Comparison of ENCODE assay signal across 9 cellular contexts in genomic region chr3:186985713-186986364, GRCh38. TPM values are rescaled to one million over a fixed set of nuclear protein-coding genes. Genes with fewer than 3 reads are reported as not detected.
A peak's percentile ranks its signal among the peaks of the same experiment; 100 is the strongest.
DNase-seq lines count a peak whose midpoint lies in the region; ATAC-seq and TF ChIP-seq lines count a peak whose summit lies in the region.
"Had no signal": no experiment of that assay in that cellular context is flagged by ENCODE, and none has a peak within 500 bp of the region (broad histone marks: within the 10 kb centered on the region; RNA-seq: fewer than 3 reads in every experiment).

No MANE protein-coding gene starts in this region.

- TF ChIP-seq EP300 in suprapubic skin (IDR thresholded peaks at IDR 0.05) = no peak

- H3K9me3 ChIP-seq in suprapubic skin = no peaks in the 10 kb centered on the region

- H3K27me3 Mint-ChIP-seq in activated CD4-positive, alpha-beta T cell treated with anti-CD3 and anti-CD28 coated beads, Interleukin-2, amount 10 ng/mL, durations not matched to agents 7 days and 5 days = no peaks in the 10 kb centered on the region
- H3K27me3 Mint-ChIP-seq in central memory CD8-positive, alpha-beta T cell = no peaks in the 10 kb centered on the region

- POLR2A ChIA-PET in activated CD4-positive, alpha-beta T cell treated with anti-CD3 and anti-CD28 coated beads, Interleukin-2, amount 10 ng/mL, durations not matched to agents 7 days and 5 days (lab: Charles Lee) = no interaction called here

- WGBS in suprapubic skin = 70% methylated on average over 12 of the region's 12 CpGs

- CTCF ChIA-PET in activated CD4-positive, alpha-beta T cell treated with anti-CD3 and anti-CD28 coated beads, Interleukin-2, amount 10 ng/mL, durations not matched to agents 7 days and 5 days (lab: Charles Lee) = interaction anchor here (1.3 kb wide), 1 partner anchor 12 kb away, joined by 5 read pairs; no protein-coding TSS in a partner anchor

- DNase-seq in activated CD4-positive, alpha-beta T cell treated with anti-CD3 and anti-CD28 coated beads, Interleukin-2, amount 10 ng/mL, durations not matched to agents 7 days and 5 days = no peak
- DNase-seq in activated CD4-positive, alpha-beta T cell treated with anti-CD3 and anti-CD28 coated beads, Interleukin-2, amount 50 U/mL, for 48 hours = no peak
- no peak for DNase-seq in central memory CD8-positive, alpha-beta T cell (ENCODE audit: low spot score in 2 of 2)
- DNase-seq in suprapubic skin (ENCODE audit: low spot score in 2 of 2) (no peak), G401 (ENCODE audit: low spot score) (no peak), NCI-H1048 (lab: John Stamatoyannopoulos, UW) (no peak)

- peak overlapping the region; percentile 23 for H3K27ac ChIP-seq in suprapubic skin

- no peak for TF ChIP-seq POLR2A in suprapubic skin (IDR thresholded peaks at IDR 0.05)

- no peak for TF ChIP-seq CTCF in suprapubic skin (IDR thresholded peaks at IDR 0.05)

- H3K4me1 ChIP-seq in suprapubic skin = no peaks in the 10 kb centered on the region

- no peak overlapping the region for H3K4me3 ChIP-seq in suprapubic skin

- peaks cover 62% of the 10 kb centered on the region for H3K36me3 Mint-ChIP-seq in activated CD4-positive, alpha-beta T cell treated with anti-CD3 and anti-CD28 coated beads, Interleukin-2, amount 10 ng/mL, durations not matched to agents 7 days and 5 days (ENCODE audit: low read depth)
- H3K36me3 Mint-ChIP-seq in central memory CD8-positive, alpha-beta T cell (ENCODE audit: insufficient read depth) = peaks cover 38% of the 10 kb centered on the region

- no peaks in the 10 kb centered on the region for H3K36me3 ChIP-seq in suprapubic skin

- H3K27ac Mint-ChIP-seq in activated CD4-positive, alpha-beta T cell treated with anti-CD3 and anti-CD28 coated beads, Interleukin-2, amount 10 ng/mL, durations not matched to agents 7 days and 5 days = peak overlapping the region; percentile 14
- peak overlapping the region; percentile 82 for H3K27ac Mint-ChIP-seq in central memory CD8-positive, alpha-beta T cell (ENCODE audit: low read depth)

- H3K4me3 Mint-ChIP-seq in activated CD4-positive, alpha-beta T cell treated with anti-CD3 and anti-CD28 coated beads, Interleukin-2, amount 10 ng/mL, durations not matched to agents 7 days and 5 days = no peak overlapping the region
- H3K4me3 Mint-ChIP-seq in central memory CD8-positive, alpha-beta T cell = no peak overlapping the region

- peaks cover 13% of the 10 kb centered on the region for H3K4me1 Mint-ChIP-seq in activated CD4-positive, alpha-beta T cell treated with anti-CD3 and anti-CD28 coated beads, Interleukin-2, amount 10 ng/mL, durations not matched to agents 7 days and 5 days
- peaks cover 75% of the 10 kb centered on the region for H3K4me1 Mint-ChIP-seq in central memory CD8-positive, alpha-beta T cell

- H3K27me3 ChIP-seq in suprapubic skin = no peaks in the 10 kb centered on the region

- in situ Hi-C loops in G401 (cut with HindIII; ENCODE audit: low sequenced_read_pairs) = no loop called here

- no peaks in the 10 kb centered on the region for H3K9me3 Mint-ChIP-seq in activated CD4-positive, alpha-beta T cell treated with anti-CD3 and anti-CD28 coated beads, Interleukin-2, amount 10 ng/mL, durations not matched to agents 7 days and 5 days
- no peaks in the 10 kb centered on the region for H3K9me3 Mint-ChIP-seq in central memory CD8-positive, alpha-beta T cell

- ATAC-seq in HG03342 (IDR thresholded peaks at IDR 0.05; ENCODE audit: unreplicated experiment) = peak; percentile 46
- no peak for ATAC-seq in central memory CD8-positive, alpha-beta T cell (replicated peaks; ENCODE audit: extremely low read depth, poor library complexity, severe bottlenecking)
- no peak for ATAC-seq in HG03521 (IDR thresholded peaks at IDR 0.05; ENCODE audit: unreplicated experiment)
- ATAC-seq: Panc1 had no signal

RNA-seq across cellular contexts. Expression of gene ST6GAL1, which starts 55.5 kb away (rescaled TPM):
- total RNA-seq in activated CD4-positive, alpha-beta T cell treated with anti-CD3 and anti-CD28 coated beads, Interleukin-2, amount 10 ng/mL, durations not matched to agents 7 days and 5 days = 100 to 1,000 TPM; 145 to 183 TPM
- 10 to 100 TPM; 23.9 to 42.2 (median 31.9) TPM for total RNA-seq in suprapubic skin
- total RNA-seq in G401 (2014; rRNA removed; shearing (Covaris generic)) = 3.6 and 11.8 TPM in 2 replicates
